ENCODE assay signal across 8 cellular contexts in genomic region chr6:109187399-109188114, GRCh38.
DNase-seq lines count a peak whose midpoint lies in the region; ATAC-seq and TF ChIP-seq lines count a peak whose summit lies in the region.

No MANE protein-coding gene starts in this region.

- ATAC-seq in HG02798 (IDR thresholded peaks at IDR 0.05; ENCODE audit: poor library complexity, unreplicated experiment) (peak; percentile 55), HG02938 (IDR thresholded peaks at IDR 0.05; ENCODE audit: unreplicated experiment) (no peak)
- peak; percentile 66 to 82 for ATAC-seq in activated T-cell treated with anti-CD3 and anti-CD28 coated beads, Interleukin-2, amount 50 U/mL, for 4 hours

- no peaks in the 10 kb centered on the region for H3K36me3 ChIP-seq in CD4-positive, alpha-beta memory T cell (ENCODE audit: insufficient read depth, low read length)
- H3K36me3 ChIP-seq in tibial artery, result no peaks in the 10 kb centered on the region

- no peak overlapping the region for H3K4me3 ChIP-seq in CD4-positive, alpha-beta memory T cell (ENCODE audit: low read length in 2 of 2)
- H3K4me3 ChIP-seq in fibroblast of villous mesenchyme (ENCODE audit: low read depth, low read length), result no peak overlapping the region
- H3K4me3 ChIP-seq in tibial artery, result no peak overlapping the region

- POLR2A ChIA-PET in CD4-positive, alpha-beta memory T cell (lab: Charles Lee; ENCODE audit: partially characterized antibody), result interaction anchor here (0.6 to 2.2 kb wide), 7 partner anchors 194 to 645 kb away, joined by 3 to 37 read pairs (median 3); partner anchors contain the start of genes CD164, MICAL1, PPIL6 and SMPD2

- TF ChIP-seq CTCF in fibroblast of villous mesenchyme (IDR thresholded peaks at IDR 0.05; ENCODE audit: insufficient read depth, low read depth, low read length) (peak; percentile 94), osteocyte (IDR thresholded peaks at IDR 0.05) (peak; percentile 98), tibial artery (IDR thresholded peaks at IDR 0.05) (peak; percentile 91 to 95)

- no peak overlapping the region for H3K27ac Mint-ChIP-seq in CD4-positive, alpha-beta memory T cell
- H3K27ac Mint-ChIP-seq in osteocyte (ENCODE audit: unreplicated experiment), result no peak overlapping the region

- H3K9me3 Mint-ChIP-seq in CD4-positive, alpha-beta memory T cell, result peaks cover 0 to 21% (median 14%) of the 10 kb centered on the region in 8 donors
- H3K9me3 Mint-ChIP-seq in activated T-cell treated with anti-CD3 and anti-CD28 coated beads, Interleukin-2, amount 50 U/mL, for 4 hours, result peaks cover 9% of the 10 kb centered on the region
- peaks cover 7% of the 10 kb centered on the region for H3K9me3 Mint-ChIP-seq in osteocyte (ENCODE audit: unreplicated experiment)

- H3K4me1 Mint-ChIP-seq in CD4-positive, alpha-beta memory T cell, result peaks cover 0 to 5% (median 0%) of the 10 kb centered on the region in 4 donors
- no peaks in the 10 kb centered on the region for H3K4me1 Mint-ChIP-seq in activated T-cell treated with anti-CD3 and anti-CD28 coated beads, Interleukin-2, amount 50 U/mL, for 4 hours (ENCODE audit: low read depth)
- H3K4me1 Mint-ChIP-seq in osteocyte (ENCODE audit: unreplicated experiment), result no peaks in the 10 kb centered on the region

- H3K27ac ChIP-seq in CD4-positive, alpha-beta memory T cell (ENCODE audit: low read depth, low read length), result no peak overlapping the region
- no peak overlapping the region for H3K27ac ChIP-seq in tibial artery

- CTCF ChIA-PET in CD4-positive, alpha-beta memory T cell (lab: Charles Lee; ENCODE audit: partially characterized antibody), result interaction anchor here (0.7 to 5.1 kb wide), 38 partner anchors 8 to 1205 kb away, joined by 3 to 161 read pairs (median 4); partner anchors contain the start of genes AK9, CD164, FIG4 and PPIL6

- H3K4me1 ChIP-seq in CD4-positive, alpha-beta memory T cell (ENCODE audit: insufficient read depth, low read length), result no peaks in the 10 kb centered on the region
- peaks cover 0 to 3% (median 1%) of the 10 kb centered on the region in 4 donors for H3K4me1 ChIP-seq in tibial artery

- intact Hi-C loops in CD4-positive, alpha-beta memory T cell (cut with micrococcal nuclease), result loop anchor here (1.0 to 5.0 kb wide), 7 partner anchors 196 to 852 kb away; partner anchors contain the start of genes AK9, FIG4 and ZBTB24
- intact Hi-C loops in tibial artery (cut with DNase I; ENCODE audit: low total_unique reads), result loop anchor here (2.0 to 5.0 kb wide), 2 partner anchors 197 to 255 kb away; partner anchors contain the start of genes PPIL6 and SMPD2

- H3K9me3 ChIP-seq in CD4-positive, alpha-beta memory T cell (ENCODE audit: control insufficient read depth in 1 of 2, low read length in 2 of 2), result no peaks in the 10 kb centered on the region
- no peaks in the 10 kb centered on the region for H3K9me3 ChIP-seq in tibial artery

- peak; percentile 52 to 62 (median 59) for DNase-seq in CD4-positive, alpha-beta memory T cell
- DNase-seq in OCI-M1 (lab: John Stamatoyannopoulos, UW), result peak; percentile 78
- DNase-seq in activated T-cell treated with anti-CD3 and anti-CD28 coated beads, Interleukin-2, amount 50 U/mL, for 4 hours, result peak; percentile 59
- peak; percentile 44 for DNase-seq in fibroblast of villous mesenchyme (ENCODE audit: low read depth)
- DNase-seq in osteocyte (ENCODE audit: extremely low spot score, unreplicated experiment), result no peak
- DNase-seq in tibial artery, result peak in 1 of 2 donors; percentile 35

- peaks cover 6% of the 10 kb centered on the region for H3K27me3 ChIP-seq in CD4-positive, alpha-beta memory T cell (ENCODE audit: insufficient read depth, low read length)
- H3K27me3 ChIP-seq in tibial artery, result no peaks in the 10 kb centered on the region

- no peak overlapping the region for H3K4me3 Mint-ChIP-seq in CD4-positive, alpha-beta memory T cell
- H3K4me3 Mint-ChIP-seq in activated T-cell treated with anti-CD3 and anti-CD28 coated beads, Interleukin-2, amount 50 U/mL, for 4 hours, result no peak overlapping the region
- no peak overlapping the region for H3K4me3 Mint-ChIP-seq in osteocyte (ENCODE audit: unreplicated experiment)

- peaks cover 7 to 10% of the 10 kb centered on the region in 2 donors for H3K36me3 Mint-ChIP-seq in CD4-positive, alpha-beta memory T cell
- no peaks in the 10 kb centered on the region for H3K36me3 Mint-ChIP-seq in activated T-cell treated with anti-CD3 and anti-CD28 coated beads, Interleukin-2, amount 50 U/mL, for 4 hours (ENCODE audit: insufficient read depth)
- no peaks in the 10 kb centered on the region for H3K36me3 Mint-ChIP-seq in osteocyte (ENCODE audit: unreplicated experiment)

- H3K27me3 Mint-ChIP-seq in CD4-positive, alpha-beta memory T cell, result peaks cover 3 to 10% of the 10 kb centered on the region in 2 donors
- H3K27me3 Mint-ChIP-seq in activated T-cell treated with anti-CD3 and anti-CD28 coated beads, Interleukin-2, amount 50 U/mL, for 4 hours (ENCODE audit: low read depth), result peaks cover 15% of the 10 kb centered on the region
- H3K27me3 Mint-ChIP-seq in osteocyte (ENCODE audit: unreplicated experiment), result peaks cover 51% of the 10 kb centered on the region
